28 cellular contexts compared by ENCODE assay signal in the genomic region with DNA sequence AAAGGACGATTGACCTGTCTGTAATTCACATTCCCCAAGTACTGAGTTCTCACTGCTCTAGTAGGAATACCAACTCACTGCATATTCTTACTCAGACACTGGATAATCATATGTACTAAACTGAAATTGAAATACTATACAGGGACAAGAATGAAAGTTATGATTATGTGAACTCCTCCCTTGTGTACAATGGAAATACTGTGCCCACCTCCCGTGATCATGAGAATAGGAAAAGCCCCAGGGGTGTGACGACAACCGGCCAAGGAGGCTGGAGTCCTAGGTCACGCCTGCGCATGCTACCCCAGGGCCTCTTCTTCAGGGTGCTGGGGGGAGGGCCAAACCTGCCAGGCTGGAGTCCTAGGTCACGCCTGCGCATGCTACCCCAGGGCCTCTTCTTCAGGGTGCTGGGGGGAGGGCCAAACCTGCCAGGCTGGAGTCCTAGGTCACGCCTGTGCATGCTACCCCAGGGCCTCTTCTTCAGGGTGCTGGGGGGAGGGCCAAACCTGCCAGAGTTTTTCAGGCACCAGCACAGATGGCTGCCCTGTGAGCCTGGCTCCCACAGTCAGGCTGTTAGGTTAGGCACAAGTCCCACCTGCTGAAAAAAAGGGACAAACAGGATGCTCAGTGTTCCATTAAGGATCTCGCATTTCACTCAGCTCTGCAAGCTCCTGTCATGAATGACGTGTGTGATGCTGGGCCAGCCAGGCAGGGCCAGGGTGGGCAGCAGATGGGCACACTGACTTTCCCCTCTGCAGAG.
DNase-seq lines count a peak whose midpoint lies in the region; ATAC-seq and TF ChIP-seq lines count a peak whose summit lies in the region.
"Had no signal": no experiment of that assay in that cellular context is flagged by ENCODE, and none has a peak within 500 bp of the region (broad histone marks: within the 10 kb centered on the region; RNA-seq: fewer than 3 reads in every experiment).

No MANE protein-coding gene starts in this region.

- H3F3A ChIP-seq in GM23338 (replicated peaks; ENCODE audit: low read depth), result no peaks in the 10 kb centered on the region

- H3K4me1 Mint-ChIP-seq in GM23338, result peaks cover 12% of the 10 kb centered on the region
- H3K4me1 Mint-ChIP-seq: activated CD4-positive, alpha-beta memory T cell treated with anti-CD3 and anti-CD28 coated beads, Interleukin-2, amount 10 ng/mL, durations not matched to agents 7 days and 5 days; CD8-positive, alpha-beta memory T cell; IgD-negative memory B cell; naive thymus-derived CD8-positive, alpha-beta T cell; stimulated activated effector memory CD8-positive, alpha-beta T cell treated with anti-CD3 and anti-CD28 coated beads, Interleukin-12 subunit alpha, Interleukin-12 subunit beta, amount 100 ng/mL, for 72 hours had no signal

- H3K4me3 ChIP-seq in GM23338 (no peak overlapping the region), hepatocyte (no peak overlapping the region), MG63 (no peak overlapping the region), SJCRH30 (no peak overlapping the region)
- H3K4me3 ChIP-seq: adrenal gland, GM12878, heart left ventricle, lung, PC-9 had no signal

- H3K27me3 Mint-ChIP-seq in GM23338 (ENCODE audit: insufficient read depth, low read depth, poor library complexity), result peaks cover 4% of the 10 kb centered on the region
- H3K27me3 Mint-ChIP-seq: IgD-negative memory B cell had no signal

- WGBS in hepatocyte (ENCODE audit: low lambda C conversion rate, missing lambda C conversion rate), result 83% methylated on average over 11 of the region's 11 CpGs

- peaks cover 9% of the 10 kb centered on the region for H3K36me3 Mint-ChIP-seq in GM23338 (ENCODE audit: low read depth)
- H3K36me3 Mint-ChIP-seq: CD8-positive, alpha-beta memory T cell; IgD-negative memory B cell; stimulated activated effector memory CD8-positive, alpha-beta T cell treated with anti-CD3 and anti-CD28 coated beads, Interleukin-12 subunit alpha, Interleukin-12 subunit beta, amount 100 ng/mL, for 72 hours; type B pancreatic cell had no signal

- H3K36me3 ChIP-seq in GM23338 (ENCODE audit: insufficient read depth), result no peaks in the 10 kb centered on the region
- no peaks in the 10 kb centered on the region for H3K36me3 ChIP-seq in hepatocyte (replicated peaks; ENCODE audit: insufficient read depth, low read depth)
- H3K36me3 ChIP-seq in MG63, result no peaks in the 10 kb centered on the region
- no peaks in the 10 kb centered on the region for H3K36me3 ChIP-seq in SJCRH30
- H3K36me3 ChIP-seq: adrenal gland, heart left ventricle had no signal

- H2AFZ ChIP-seq in GM23338 (no peak overlapping the region), hepatocyte (no peak overlapping the region)
- H2AFZ ChIP-seq: PC-9 had no signal

- H4K20me1 ChIP-seq in GM23338 (replicated peaks; ENCODE audit: insufficient read depth) (no peaks in the 10 kb centered on the region), hepatocyte (ENCODE audit: insufficient read depth, poor library complexity, severe bottlenecking) (no peaks in the 10 kb centered on the region)

- H3K79me2 ChIP-seq in GM23338 (replicated peaks; ENCODE audit: insufficient read depth) (no peaks in the 10 kb centered on the region), hepatocyte (no peaks in the 10 kb centered on the region)

- H3K9me2 ChIP-seq in GM23338 (ENCODE audit: insufficient read depth) (no peaks in the 10 kb centered on the region), hepatocyte (replicated peaks; ENCODE audit: insufficient read depth) (no peaks in the 10 kb centered on the region)

- no peak overlapping the region for H3K4me2 ChIP-seq in GM23338
- no peak overlapping the region for H3K4me2 ChIP-seq in hepatocyte
- H3K4me2 ChIP-seq: PC-9 had no signal

- H3K4me1 ChIP-seq in GM23338 (ENCODE audit: insufficient read depth), result no peaks in the 10 kb centered on the region
- no peaks in the 10 kb centered on the region for H3K4me1 ChIP-seq in hepatocyte (ENCODE audit: insufficient read depth)
- H3K4me1 ChIP-seq in SJCRH30, result no peaks in the 10 kb centered on the region
- H3K4me1 ChIP-seq: adrenal gland had no signal

- no peak for TF ChIP-seq CTCF in GM23338 (conservative IDR thresholded peaks at IDR 0.05; ENCODE audit: low read depth in 2 of 2)
- TF ChIP-seq CTCF in hepatocyte (IDR thresholded peaks at IDR 0.05; ENCODE audit: poor library complexity), result no peak

- H3K9me3 ChIP-seq in hepatocyte (ENCODE audit: low read depth), result no peaks in the 10 kb centered on the region
- H3K9me3 ChIP-seq in MG63, result no peaks in the 10 kb centered on the region
- no peaks in the 10 kb centered on the region for H3K9me3 ChIP-seq in SJCRH30 (replicated peaks)
- H3K9me3 ChIP-seq: adrenal gland had no signal

- no peak overlapping the region for H3K27ac Mint-ChIP-seq in GM23338
- H3K27ac Mint-ChIP-seq: activated CD4-positive, alpha-beta memory T cell treated with anti-CD3 and anti-CD28 coated beads, Interleukin-2, amount 10 ng/mL, durations not matched to agents 7 days and 5 days; activated naive CD4-positive, alpha-beta T cell treated with anti-CD3 and anti-CD28 coated beads for 36 hours; activated T-helper 1 cell treated with anti-CD3 and anti-CD28 coated beads, Interleukin-12 subunit alpha, Interleukin-12 subunit beta, Interleukin-2, Interleukin-4 antibody, amounts not matched to agents 30 ng/mL and 10 ng/mL and 1 ng/mL, durations not matched to agents 14 hours and 24 hours and 36 hours; IgD-negative memory B cell; naive thymus-derived CD8-positive, alpha-beta T cell; stimulated activated effector memory CD8-positive, alpha-beta T cell treated with anti-CD3 and anti-CD28 coated beads, Interleukin-12 subunit alpha, Interleukin-12 subunit beta, amount 100 ng/mL, for 72 hours; T-helper 2 cell treated with Interferon-gamma antibody and Interleukin-4, amounts not matched to agents 5 μg/mL and 100 μg/mL, for 36 hours; type B pancreatic cell had no signal

- peak; percentile 21; the same call in 2 of the 3 replicates for ATAC-seq in GM23338
- ATAC-seq: esophagus mucosa; GM12878; naive thymus-derived CD8-positive, alpha-beta T cell; stimulated activated effector memory CD8-positive, alpha-beta T cell treated with anti-CD3 and anti-CD28 coated beads, Interleukin-12 subunit alpha, Interleukin-12 subunit beta, amount 100 ng/mL, for 72 hours had no signal

- H3K9me3 Mint-ChIP-seq in GM23338, result peaks cover 16% of the 10 kb centered on the region
- H3K9me3 Mint-ChIP-seq: activated CD4-positive, alpha-beta memory T cell treated with anti-CD3 and anti-CD28 coated beads, Interleukin-2, amount 10 ng/mL, durations not matched to agents 7 days and 5 days; activated naive CD4-positive, alpha-beta T cell treated with anti-CD3 and anti-CD28 coated beads for 36 hours; activated T-helper 1 cell treated with anti-CD3 and anti-CD28 coated beads, Interleukin-12 subunit alpha, Interleukin-12 subunit beta, Interleukin-2, Interleukin-4 antibody, amounts not matched to agents 30 ng/mL and 10 ng/mL and 1 ng/mL, durations not matched to agents 14 hours and 24 hours and 36 hours; T-helper 2 cell treated with Interferon-gamma antibody and Interleukin-4, amounts not matched to agents 5 μg/mL and 100 μg/mL, for 36 hours had no signal

- H3K27me3 ChIP-seq in GM23338 (ENCODE audit: insufficient read depth), result no peaks in the 10 kb centered on the region
- no peaks in the 10 kb centered on the region for H3K27me3 ChIP-seq in hepatocyte
- no peaks in the 10 kb centered on the region for H3K27me3 ChIP-seq in MG63
- H3K27me3 ChIP-seq in SJCRH30, result no peaks in the 10 kb centered on the region
- H3K27me3 ChIP-seq: adrenal gland, heart left ventricle had no signal

- DNase-seq in DMS 273 (lab: John Stamatoyannopoulos, UW; ENCODE audit: unreplicated experiment) (peak; percentile 94), GM23338 (ENCODE audit: low spot score) (no peak), NCI-H524 (lab: John Stamatoyannopoulos, UW) (peak; percentile 89 to 97), hepatocyte (ENCODE audit: low spot score) (peak; percentile 28), MG63 (no peak), hippocampal formation (lab: John Stamatoyannopoulos, UW) (no peak), SJCRH30 (no peak), NCI-H2107 treated with DMSO at 0.1 percent for 48 hours (lab: John Stamatoyannopoulos, UW; ENCODE audit: unreplicated experiment) (no peak)
- DNase-seq: activated CD4-positive, alpha-beta memory T cell treated with anti-CD3 and anti-CD28 coated beads, Interleukin-2, amount 10 ng/mL, durations not matched to agents 7 days and 5 days; activated CD8-positive, alpha-beta memory T cell treated with anti-CD3 and anti-CD28 coated beads, Interleukin-2, amount 50 U/mL, for 4 hours; activated naive CD4-positive, alpha-beta T cell treated with anti-CD3 and anti-CD28 coated beads for 36 hours; CD8-positive, alpha-beta memory T cell; EL; kidney glomerular epithelial cell; naive thymus-derived CD8-positive, alpha-beta T cell; NCI-H1930; PC-9; SHP77 had no signal

- no peak overlapping the region for H3K4me3 Mint-ChIP-seq in GM23338
- H3K4me3 Mint-ChIP-seq: activated CD4-positive, alpha-beta memory T cell treated with anti-CD3 and anti-CD28 coated beads, Interleukin-2, amount 10 ng/mL, durations not matched to agents 7 days and 5 days; activated naive CD4-positive, alpha-beta T cell treated with anti-CD3 and anti-CD28 coated beads for 36 hours; activated T-helper 1 cell treated with anti-CD3 and anti-CD28 coated beads, Interleukin-12 subunit alpha, Interleukin-12 subunit beta, Interleukin-2, Interleukin-4 antibody, amounts not matched to agents 30 ng/mL and 10 ng/mL and 1 ng/mL, durations not matched to agents 14 hours and 24 hours and 36 hours; CD8-positive, alpha-beta memory T cell; naive thymus-derived CD8-positive, alpha-beta T cell; stimulated activated effector memory CD8-positive, alpha-beta T cell treated with anti-CD3 and anti-CD28 coated beads, Interleukin-12 subunit alpha, Interleukin-12 subunit beta, amount 100 ng/mL, for 72 hours; T-helper 2 cell treated with Interferon-gamma antibody and Interleukin-4, amounts not matched to agents 5 μg/mL and 100 μg/mL, for 36 hours; type B pancreatic cell had no signal

- H3K27ac ChIP-seq in GM23338 (ENCODE audit: low read depth) (no peak overlapping the region), hepatocyte (no peak overlapping the region), SJCRH30 (no peak overlapping the region)
- H3K27ac ChIP-seq: adrenal gland, heart left ventricle, PC-9 had no signal

Comparison
In these comparisons a context has a peak if more than half of its experiments do, and no peak if none do; other contexts are left out.
1. DNase-seq: peak in DMS 273 (single experiment), NCI-H524 (2 of 2) and hepatocyte (single experiment); none in GM23338 (single experiment), MG63 (single experiment), hippocampal formation (0 of 2), SJCRH30 (0 of 2) and NCI-H2107 treated with DMSO at 0.1 percent for 48 hours (single experiment).